In the genomic region with DNA sequence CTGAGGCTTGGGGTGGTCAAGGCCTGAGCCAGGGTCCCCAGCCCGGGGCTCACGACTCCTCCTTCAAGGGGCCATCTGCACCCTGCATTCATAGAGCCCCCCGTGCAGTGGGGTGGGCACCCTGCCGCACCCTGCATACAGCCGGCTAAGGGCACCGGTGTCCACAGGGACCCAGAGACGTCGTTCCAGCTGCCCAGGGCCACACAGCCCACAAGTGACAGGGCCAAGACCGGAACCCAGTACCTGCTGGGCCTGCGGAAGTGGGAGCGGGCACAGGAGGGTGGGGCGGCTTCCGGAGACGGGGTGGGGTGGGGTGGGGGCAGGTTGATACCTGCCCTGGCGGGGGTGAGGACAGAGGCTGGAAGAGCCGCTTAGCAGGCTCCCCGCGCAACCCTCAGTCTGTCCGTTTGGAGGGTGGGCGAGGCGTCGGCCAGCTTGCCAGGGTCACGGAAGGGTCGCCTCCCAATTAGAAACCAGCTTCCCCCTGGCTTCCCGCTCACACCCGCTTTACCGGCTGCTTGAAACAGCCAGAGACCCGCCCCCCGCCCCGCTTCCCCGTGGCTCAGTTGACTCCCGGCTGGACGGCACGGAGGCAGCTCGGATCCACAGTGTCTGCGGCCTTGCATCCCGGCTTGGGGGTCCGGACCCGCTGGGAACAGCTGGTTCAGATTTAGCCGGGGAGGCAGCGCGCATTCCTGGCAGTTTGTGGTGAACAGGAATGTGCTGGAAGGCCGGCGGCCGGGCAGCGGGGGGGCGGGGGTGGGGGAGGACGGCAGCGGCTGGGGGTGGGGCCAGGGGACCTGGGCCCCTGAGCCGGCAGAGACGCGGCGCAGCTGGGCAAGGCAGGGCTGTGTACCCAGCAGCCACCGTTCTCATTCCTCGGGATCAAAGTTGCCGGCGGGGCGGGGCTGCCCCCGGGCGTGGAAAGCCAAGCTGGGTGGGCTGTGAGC, we compare ENCODE assay signal across 8 cellular contexts. TPM values are rescaled to one million over a fixed set of nuclear protein-coding genes. Genes with fewer than 3 reads are reported as not detected.
DNase-seq lines count a peak whose midpoint lies in the region; TF ChIP-seq lines count a peak whose summit lies in the region.

No MANE protein-coding gene starts in this region.

- H3K4me3 ChIP-seq in KMS-11 (IDR thresholded peaks at IDR 0.05; ENCODE audit: insufficient read depth, low read depth, low read length), result no peak overlapping the region
- H3K4me3 ChIP-seq in effector memory CD4-positive, alpha-beta T cell (ENCODE audit: insufficient read depth, low read depth, low read length, poor library complexity, severe bottlenecking), result peak overlapping the region; percentile 96
- peak overlapping the region; percentile 94 for H3K4me3 ChIP-seq in mesendoderm (ENCODE audit: low read length)
- H3K4me3 ChIP-seq in thymus (ENCODE audit: low read length), result peak overlapping the region; percentile 83

- H2BK15ac ChIP-seq in mesendoderm (replicated peaks; ENCODE audit: low read depth), result no peak overlapping the region

- H2AK5ac ChIP-seq in mesendoderm (ENCODE audit: low read length), result peak overlapping the region; percentile 44

- no peaks in the 10 kb centered on the region for H3K9me3 ChIP-seq in effector memory CD4-positive, alpha-beta T cell (ENCODE audit: control insufficient read depth, low read length)
- no peaks in the 10 kb centered on the region for H3K9me3 ChIP-seq in thymus (ENCODE audit: control insufficient read depth)

- peak overlapping the region; percentile 80 for H2BK5ac ChIP-seq in mesendoderm (ENCODE audit: low read length)

- peak overlapping the region; percentile 77 for H3K4ac ChIP-seq in mesendoderm (ENCODE audit: low read depth, low read length)

- H4K8ac ChIP-seq in mesendoderm (ENCODE audit: low read depth, low read length), result peak overlapping the region; percentile 90

- H3K27me3 ChIP-seq in KMS-11 (ENCODE audit: insufficient read depth, low read depth) (no peaks in the 10 kb centered on the region), mesendoderm (ENCODE audit: insufficient read depth, low read length, poor library complexity) (no peaks in the 10 kb centered on the region), thymus (ENCODE audit: control insufficient read depth, insufficient read depth) (peaks cover 8% of the 10 kb centered on the region)
- H3K27me3 ChIP-seq in effector memory CD4-positive, alpha-beta T cell (replicated peaks; ENCODE audit: control insufficient read depth, insufficient read depth, low read length, poor library complexity, severe bottlenecking), result no peaks in the 10 kb centered on the region

- POLR2A ChIA-PET in HEK293T (lab: Yijun Ruan, JAX), result interaction anchor here (0.7 to 3.7 kb wide), 3 partner anchors 10 to 17 kb away, joined by 3 to 29 read pairs (median 3); a partner anchor contains a TSS

- H3K79me2 ChIP-seq in KMS-11 (ENCODE audit: insufficient read depth, low read depth), result peaks cover 8% of the 10 kb centered on the region; the same call in 1 of the 2 replicates
- H3K79me2 ChIP-seq in mesendoderm (ENCODE audit: control insufficient read depth, insufficient read depth, low read length), result peaks cover 41% of the 10 kb centered on the region

- no peak for TF ChIP-seq CTCF in KMS-11 (conservative IDR thresholded peaks at IDR 0.05; ENCODE audit: low read depth, low read length)

- H3K56ac ChIP-seq in mesendoderm (ENCODE audit: low read length), result peak overlapping the region; percentile 97

- CTCF ChIA-PET in HEK293T (lab: Yijun Ruan, JAX), result no interaction called here

- H3K27ac ChIP-seq in KMS-11, result peak overlapping the region; percentile 45; the same call in 1 of the 2 replicates
- H3K27ac ChIP-seq in effector memory CD4-positive, alpha-beta T cell (ENCODE audit: insufficient read depth, low read length, poor library complexity, severe bottlenecking), result peak overlapping the region; percentile 84
- peak overlapping the region; percentile 97 for H3K27ac ChIP-seq in mesendoderm (ENCODE audit: low read depth, low read length)
- H3K27ac ChIP-seq in thymus (ENCODE audit: low read depth), result peak overlapping the region; percentile 95

- H3K18ac ChIP-seq in mesendoderm (ENCODE audit: low read length), result peak overlapping the region; percentile 86

- WGBS in mesendoderm (ENCODE audit: extremely low coverage, insufficient coverage, low lambda C conversion rate), result no CpG with 5 or more reads among the region's 60 CpGs
- under 1% methylated on average over 60 of the region's 60 CpGs for WGBS in thymus

- H3K4me2 ChIP-seq in KMS-11 (peak overlapping the region; percentile 80), mesendoderm (ENCODE audit: low read length) (peak overlapping the region; percentile 90)

- DNase-seq in NCI-H1105 treated with DMSO at 0.1 percent for 48 hours (lab: John Stamatoyannopoulos, UW), result peak; percentile 22
- DNase-seq in NCI-H1105 (lab: John Stamatoyannopoulos, UW), result no peak
- peak; percentile 67 for DNase-seq in activated CD4-positive, CD25-positive, alpha-beta regulatory T cell treated with anti-CD3 and anti-CD28 coated beads, Interleukin-2, amount 50 U/mL, for 72 hours
- peak; percentile 38 to 57 (median 42) for DNase-seq in effector memory CD4-positive, alpha-beta T cell
- peak; percentile 95 for DNase-seq in mesendoderm
- no peak for DNase-seq in HEK293T (ENCODE audit: extremely low spot score)

- H2BK120ac ChIP-seq in mesendoderm (ENCODE audit: low read depth, low read length), result peak overlapping the region; percentile 32

- H4K20me1 ChIP-seq in KMS-11 (ENCODE audit: insufficient read depth), result no peaks in the 10 kb centered on the region

- peak overlapping the region; percentile 54 for H2AFZ ChIP-seq in KMS-11 (ENCODE audit: low read depth)

- H4K5ac ChIP-seq in mesendoderm (ENCODE audit: low read length), result no peak overlapping the region

- peak overlapping the region; percentile 89 for H3K23ac ChIP-seq in mesendoderm (ENCODE audit: low read length)

- H3K9ac ChIP-seq in KMS-11 (peak overlapping the region; percentile 37; the same call in 1 of the 2 replicates), mesendoderm (ENCODE audit: low read length) (peak overlapping the region; percentile 98)

- no peaks in the 10 kb centered on the region for H3K36me3 ChIP-seq in KMS-11 (ENCODE audit: insufficient read depth)
- peaks cover 15% of the 10 kb centered on the region for H3K36me3 ChIP-seq in effector memory CD4-positive, alpha-beta T cell (ENCODE audit: control insufficient read depth, insufficient read depth, low read length)
- H3K36me3 ChIP-seq in mesendoderm (ENCODE audit: control insufficient read depth, insufficient read depth, low read length), result peaks cover 5% of the 10 kb centered on the region
- H3K36me3 ChIP-seq in thymus (ENCODE audit: control insufficient read depth, insufficient read depth), result peaks cover 17% of the 10 kb centered on the region

- H3K4me1 ChIP-seq in KMS-11 (ENCODE audit: low read depth, poor library complexity, severe bottlenecking), result peaks cover 38% of the 10 kb centered on the region
- peaks cover 34% of the 10 kb centered on the region for H3K4me1 ChIP-seq in effector memory CD4-positive, alpha-beta T cell (ENCODE audit: control insufficient read depth, insufficient read depth, low read length, poor library complexity, severe bottlenecking)
- no peaks in the 10 kb centered on the region for H3K4me1 ChIP-seq in mesendoderm (ENCODE audit: control insufficient read depth, low read depth, low read length)
- H3K4me1 ChIP-seq in thymus (ENCODE audit: control insufficient read depth, insufficient read depth, low read length), result peaks cover 15% of the 10 kb centered on the region

- peaks cover 7% of the 10 kb centered on the region for H3K79me1 ChIP-seq in mesendoderm (ENCODE audit: low read length)

TF ChIP-seq in HEK293T, 16 proteins besides CTCF, POLR2A, EP300 and RAD21:
- no peak for TF ChIP-seq SUZ12 (IDR thresholded peaks at IDR 0.05)
- no peak for TF ChIP-seq FOXK2 (IDR thresholded peaks at IDR 0.05)
- no peak for TF ChIP-seq HDGF (IDR thresholded peaks at IDR 0.05; ENCODE audit: borderline replicate concordance)
- TF ChIP-seq LEF1 (IDR thresholded peaks at IDR 0.05; ENCODE audit: borderline replicate concordance), result no peak
- TF ChIP-seq FOXA1 (IDR thresholded peaks at IDR 0.05), result no peak
- no peak for TF ChIP-seq BHLHE40 (IDR thresholded peaks at IDR 0.05; ENCODE audit: borderline replicate concordance)
- TF ChIP-seq L3MBTL2 (conservative IDR thresholded peaks at IDR 0.05), result no peak
- TF ChIP-seq NFRKB (IDR thresholded peaks at IDR 0.05), result no peak
- no peak for TF ChIP-seq ZNF384 (IDR thresholded peaks at IDR 0.05)
- TF ChIP-seq ELF4 (IDR thresholded peaks at IDR 0.05), result no peak
- no peak for TF ChIP-seq ARNT (IDR thresholded peaks at IDR 0.05)
- TF ChIP-seq TARDBP (IDR thresholded peaks at IDR 0.05), result no peak
- TF ChIP-seq FOXM1 (IDR thresholded peaks at IDR 0.05; ENCODE audit: borderline replicate concordance), result no peak
- TF ChIP-seq SP1 (IDR thresholded peaks at IDR 0.05), result no peak
- TF ChIP-seq CTBP1 (IDR thresholded peaks at IDR 0.05; ENCODE audit: borderline replicate concordance), result no peak
- TF ChIP-seq, protein P1, sequence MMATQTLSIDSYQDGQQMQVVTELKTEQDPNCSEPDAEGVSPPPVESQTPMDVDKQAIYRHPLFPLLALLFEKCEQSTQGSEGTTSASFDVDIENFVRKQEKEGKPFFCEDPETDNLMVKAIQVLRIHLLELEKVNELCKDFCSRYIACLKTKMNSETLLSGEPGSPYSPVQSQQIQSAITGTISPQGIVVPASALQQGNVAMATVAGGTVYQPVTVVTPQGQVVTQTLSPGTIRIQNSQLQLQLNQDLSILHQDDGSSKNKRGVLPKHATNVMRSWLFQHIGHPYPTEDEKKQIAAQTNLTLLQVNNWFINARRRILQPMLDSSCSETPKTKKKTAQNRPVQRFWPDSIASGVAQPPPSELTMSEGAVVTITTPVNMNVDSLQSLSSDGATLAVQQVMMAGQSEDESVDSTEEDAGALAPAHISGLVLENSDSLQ (IDR thresholded peaks at IDR 0.05), result no peak
TF ChIP-seq in HEK293T: peak in this region for 0.

RNA-seq across cellular contexts. Expression of a gene that starts 1.8 kb away (rescaled TPM):
- 595 TPM for polyA plus RNA-seq in mesendoderm (2013, experiment 1 of 2)
- polyA plus RNA-seq in mesendoderm (2013, experiment 2 of 2), result 606 TPM
- 127 TPM for polyA plus RNA-seq in thymus

RNA-seq across cellular contexts. Expression of a gene that starts 6.9 kb away (rescaled TPM):
- polyA plus RNA-seq in mesendoderm (2013, experiment 1 of 2), result not detected
- not detected for polyA plus RNA-seq in mesendoderm (2013, experiment 2 of 2)
- polyA plus RNA-seq in thymus, result not detected

RNA-seq across cellular contexts. Expression of a gene that starts 7.3 kb away (rescaled TPM):
- 82.5 TPM for polyA plus RNA-seq in mesendoderm (2013, experiment 1 of 2)
- polyA plus RNA-seq in mesendoderm (2013, experiment 2 of 2), result 81.3 TPM
- 359 TPM for polyA plus RNA-seq in thymus

RNA-seq across cellular contexts. Expression of a gene that starts 11.7 kb away (rescaled TPM):
- polyA plus RNA-seq in mesendoderm (2013, experiment 1 of 2), result 3.9 TPM
- 4.4 TPM for polyA plus RNA-seq in mesendoderm (2013, experiment 2 of 2)
- 315 TPM for polyA plus RNA-seq in thymus

RNA-seq across cellular contexts. Expression of a gene that starts 28.0 kb away (rescaled TPM):
- polyA plus RNA-seq in mesendoderm (2013, experiment 1 of 2), result 0.06 TPM
- 0.10 TPM for polyA plus RNA-seq in mesendoderm (2013, experiment 2 of 2)
- polyA plus RNA-seq in thymus, result 0.09 TPM

Comparison
In these comparisons a context has a peak if more than half of its experiments do, and no peak if none do; other contexts are left out.
1. DNase-seq: peak in NCI-H1105 treated with DMSO at 0.1 percent for 48 hours (single experiment), activated CD4-positive, CD25-positive, alpha-beta regulatory T cell treated with anti-CD3 and anti-CD28 coated beads, Interleukin-2, amount 50 U/mL, for 72 hours (single experiment), effector memory CD4-positive, alpha-beta T cell (3 of 3) and mesendoderm (single experiment); none in NCI-H1105 (single experiment) and HEK293T (single experiment).
2. H3K27ac ChIP-seq: peak in every context shown above with its lines; median percentile 97 in mesendoderm; 95 in thymus; 84 in effector memory CD4-positive, alpha-beta T cell; 45 in KMS-11.